ENCODE assay signal across 1 cellular context in the genomic region with DNA sequence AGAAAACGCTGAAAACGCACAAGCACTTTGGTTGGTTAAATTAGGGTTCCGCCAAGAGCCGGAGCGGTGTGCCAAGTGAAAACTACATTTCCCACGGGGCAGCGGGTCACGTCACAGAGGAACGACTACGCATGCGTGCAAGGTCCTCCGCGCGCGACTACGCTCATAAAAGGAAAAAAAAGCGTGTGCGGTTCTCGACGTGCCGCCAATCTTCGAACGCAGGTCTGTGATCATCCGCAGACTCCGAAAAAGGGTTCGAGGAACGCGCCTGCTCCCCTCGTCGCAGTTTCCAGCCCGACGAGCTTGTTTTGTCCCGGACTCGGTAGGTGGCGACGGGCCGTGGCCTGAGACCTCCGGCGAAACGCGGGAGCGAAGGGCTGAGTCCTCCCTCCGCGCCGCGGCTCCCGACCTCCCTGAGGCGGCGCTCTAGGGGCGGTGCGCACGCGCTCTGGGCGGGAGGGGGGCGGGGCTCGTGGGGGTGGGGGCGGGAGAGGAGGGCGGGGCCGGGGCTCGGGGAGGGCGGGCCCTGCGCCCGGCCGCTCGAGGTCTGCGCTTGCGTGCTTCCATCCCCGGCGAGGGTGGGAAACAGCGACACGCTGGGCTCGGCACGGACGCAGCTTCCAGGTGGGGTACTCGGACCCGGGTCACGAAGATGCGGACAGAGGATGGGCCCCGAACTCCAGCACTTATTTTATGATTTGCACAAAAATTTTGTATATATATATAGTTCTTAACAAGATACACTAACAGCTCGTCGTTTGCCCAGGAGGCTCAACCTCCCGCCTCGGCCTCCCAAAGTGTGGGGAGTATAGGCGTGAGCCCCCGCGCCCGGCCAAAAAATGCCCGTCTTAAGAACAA.
TF ChIP-seq lines count a peak whose summit lies in the region.

SGF29 (plus strand) TSS at position 145 of the 858 bp plus-strand sequence. CDS start 27,150 bp downstream, outside the sequence.

TF ChIP-seq in HepG2, 621 proteins besides CTCF, POLR2A, EP300 and RAD21 (continued from another document and continues in another):
- TF ChIP-seq, protein P1, sequence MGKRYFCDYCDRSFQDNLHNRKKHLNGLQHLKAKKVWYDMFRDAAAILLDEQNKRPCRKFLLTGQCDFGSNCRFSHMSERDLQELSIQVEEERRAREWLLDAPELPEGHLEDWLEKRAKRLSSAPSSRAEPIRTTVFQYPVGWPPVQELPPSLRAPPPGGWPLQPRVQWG (CRISPR knock-in tag; IDR thresholded peaks at IDR 0.05; ENCODE audit: borderline replicate concordance, low read depth) = no peak
- TF ChIP-seq, protein P2, sequence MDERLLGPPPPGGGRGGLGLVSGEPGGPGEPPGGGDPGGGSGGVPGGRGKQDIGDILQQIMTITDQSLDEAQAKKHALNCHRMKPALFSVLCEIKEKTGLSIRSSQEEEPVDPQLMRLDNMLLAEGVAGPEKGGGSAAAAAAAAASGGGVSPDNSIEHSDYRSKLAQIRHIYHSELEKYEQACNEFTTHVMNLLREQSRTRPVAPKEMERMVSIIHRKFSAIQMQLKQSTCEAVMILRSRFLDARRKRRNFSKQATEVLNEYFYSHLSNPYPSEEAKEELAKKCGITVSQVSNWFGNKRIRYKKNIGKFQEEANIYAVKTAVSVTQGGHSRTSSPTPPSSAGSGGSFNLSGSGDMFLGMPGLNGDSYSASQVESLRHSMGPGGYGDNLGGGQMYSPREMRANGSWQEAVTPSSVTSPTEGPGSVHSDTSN (CRISPR knock-in tag; IDR thresholded peaks at IDR 0.05) = no peak
- TF ChIP-seq ZSCAN31 (CRISPR knock-in tag; IDR thresholded peaks at IDR 0.05; ENCODE audit: low read depth) = peak; percentile 89
- peak; percentile 31; the same call in 1 of the 2 replicates for TF ChIP-seq HNF1A (IDR thresholded peaks at IDR 0.05; ENCODE audit: low read depth)
- peak; percentile 85 for TF ChIP-seq HNF1A (CRISPR knock-in tag; IDR thresholded peaks at IDR 0.05; ENCODE audit: borderline replicate concordance)
- TF ChIP-seq NR2C2 (CRISPR knock-in tag; IDR thresholded peaks at IDR 0.05; ENCODE audit: borderline replicate concordance) = peak; percentile 80
- TF ChIP-seq, protein P3, sequence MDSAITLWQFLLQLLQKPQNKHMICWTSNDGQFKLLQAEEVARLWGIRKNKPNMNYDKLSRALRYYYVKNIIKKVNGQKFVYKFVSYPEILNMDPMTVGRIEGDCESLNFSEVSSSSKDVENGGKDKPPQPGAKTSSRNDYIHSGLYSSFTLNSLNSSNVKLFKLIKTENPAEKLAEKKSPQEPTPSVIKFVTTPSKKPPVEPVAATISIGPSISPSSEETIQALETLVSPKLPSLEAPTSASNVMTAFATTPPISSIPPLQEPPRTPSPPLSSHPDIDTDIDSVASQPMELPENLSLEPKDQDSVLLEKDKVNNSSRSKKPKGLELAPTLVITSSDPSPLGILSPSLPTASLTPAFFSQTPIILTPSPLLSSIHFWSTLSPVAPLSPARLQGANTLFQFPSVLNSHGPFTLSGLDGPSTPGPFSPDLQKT (CRISPR knock-in tag; IDR thresholded peaks at IDR 0.05; ENCODE audit: borderline replicate concordance) = no peak
- no peak; the same call in 1 of the 2 replicates for TF ChIP-seq DNMT3B (CRISPR knock-in tag; conservative IDR thresholded peaks at IDR 0.05)
- peak; percentile 97 for TF ChIP-seq ZNF572 (CRISPR knock-in tag; IDR thresholded peaks at IDR 0.05)
- no peak for TF ChIP-seq GABPA (IDR thresholded peaks at IDR 0.05; ENCODE audit: low read depth, low read length)
- peak; percentile 65 for TF ChIP-seq GABPA (CRISPR knock-in tag; IDR thresholded peaks at IDR 0.05; ENCODE audit: low read depth)
- peak; percentile 99 for TF ChIP-seq DMAP1 (CRISPR knock-in tag; IDR thresholded peaks at IDR 0.05)
- TF ChIP-seq ZBTB21 (CRISPR knock-in tag; IDR thresholded peaks at IDR 0.05) = no peak; the same call in 1 of the 2 replicates
- no peak for TF ChIP-seq LCORL (IDR thresholded peaks at IDR 0.05)
- TF ChIP-seq LCORL (CRISPR knock-in tag; IDR thresholded peaks at IDR 0.05) = peak; percentile 62; the same call in 1 of the 2 replicates
- peak; percentile 97 for TF ChIP-seq ZNF784 (CRISPR knock-in tag; IDR thresholded peaks at IDR 0.05; ENCODE audit: borderline replicate concordance)
- TF ChIP-seq MED13 (CRISPR knock-in tag; IDR thresholded peaks at IDR 0.05) = peak; percentile 20; the same call in 1 of the 2 replicates
- TF ChIP-seq FOXM1 (CRISPR knock-in tag; IDR thresholded peaks at IDR 0.05) = no peak
- TF ChIP-seq ZNF235 (CRISPR knock-in tag; IDR thresholded peaks at IDR 0.05; ENCODE audit: borderline replicate concordance) = peak; percentile 77; the same call in 1 of the 2 replicates
- TF ChIP-seq RFXANK (CRISPR knock-in tag; IDR thresholded peaks at IDR 0.05) = no peak
- peak; percentile 91 for TF ChIP-seq ZBTB20 (CRISPR knock-in tag; IDR thresholded peaks at IDR 0.05; ENCODE audit: borderline replicate concordance, low read depth)
- TF ChIP-seq, protein P4, sequence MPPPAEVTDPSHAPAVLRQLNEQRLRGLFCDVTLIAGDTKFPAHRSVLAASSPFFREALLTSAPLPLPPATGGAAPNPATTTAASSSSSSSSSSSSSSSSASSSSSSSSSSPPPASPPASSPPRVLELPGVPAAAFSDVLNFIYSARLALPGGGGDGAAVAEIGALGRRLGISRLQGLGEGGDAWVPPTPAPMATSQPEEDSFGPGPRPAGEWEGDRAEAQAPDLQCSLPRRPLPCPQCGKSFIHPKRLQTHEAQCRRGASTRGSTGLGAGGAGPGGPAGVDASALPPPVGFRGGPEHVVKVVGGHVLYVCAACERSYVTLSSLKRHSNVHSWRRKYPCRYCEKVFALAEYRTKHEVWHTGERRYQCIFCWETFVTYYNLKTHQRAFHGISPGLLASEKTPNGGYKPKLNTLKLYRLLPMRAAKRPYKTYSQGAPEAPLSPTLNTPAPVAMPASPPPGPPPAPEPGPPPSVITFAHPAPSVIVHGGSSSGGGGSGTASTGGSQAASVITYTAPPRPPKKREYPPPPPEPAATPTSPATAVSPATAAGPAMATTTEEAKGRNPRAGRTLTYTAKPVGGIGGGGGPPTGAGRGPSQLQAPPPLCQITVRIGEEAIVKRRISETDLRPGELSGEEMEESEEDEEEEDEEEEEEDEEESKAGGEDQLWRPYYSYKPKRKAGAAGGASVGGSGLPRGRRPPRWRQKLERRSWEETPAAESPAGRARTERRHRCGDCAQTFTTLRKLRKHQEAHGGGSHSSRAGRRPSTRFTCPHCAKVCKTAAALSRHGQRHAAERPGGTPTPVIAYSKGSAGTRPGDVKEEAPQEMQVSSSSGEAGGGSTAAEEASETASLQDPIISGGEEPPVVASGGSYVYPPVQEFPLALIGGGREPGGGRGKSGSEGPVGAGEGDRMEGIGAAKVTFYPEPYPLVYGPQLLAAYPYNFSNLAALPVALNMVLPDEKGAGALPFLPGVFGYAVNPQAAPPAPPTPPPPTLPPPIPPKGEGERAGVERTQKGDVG (CRISPR knock-in tag; IDR thresholded peaks at IDR 0.05; ENCODE audit: borderline replicate concordance) = 0 out of 2 replicates have a peak, but pooled peaks have one; percentile 75
- TF ChIP-seq ERF (CRISPR knock-in tag; IDR thresholded peaks at IDR 0.05) = peak; percentile 95
- peak; percentile 33; the same call in 1 of the 2 replicates for TF ChIP-seq HOXD1 (CRISPR knock-in tag; IDR thresholded peaks at IDR 0.05)
- peak; percentile 49; the same call in 1 of the 2 replicates for TF ChIP-seq IRF9 (CRISPR knock-in tag; IDR thresholded peaks at IDR 0.05; ENCODE audit: borderline replicate concordance)
- TF ChIP-seq, protein P5, sequence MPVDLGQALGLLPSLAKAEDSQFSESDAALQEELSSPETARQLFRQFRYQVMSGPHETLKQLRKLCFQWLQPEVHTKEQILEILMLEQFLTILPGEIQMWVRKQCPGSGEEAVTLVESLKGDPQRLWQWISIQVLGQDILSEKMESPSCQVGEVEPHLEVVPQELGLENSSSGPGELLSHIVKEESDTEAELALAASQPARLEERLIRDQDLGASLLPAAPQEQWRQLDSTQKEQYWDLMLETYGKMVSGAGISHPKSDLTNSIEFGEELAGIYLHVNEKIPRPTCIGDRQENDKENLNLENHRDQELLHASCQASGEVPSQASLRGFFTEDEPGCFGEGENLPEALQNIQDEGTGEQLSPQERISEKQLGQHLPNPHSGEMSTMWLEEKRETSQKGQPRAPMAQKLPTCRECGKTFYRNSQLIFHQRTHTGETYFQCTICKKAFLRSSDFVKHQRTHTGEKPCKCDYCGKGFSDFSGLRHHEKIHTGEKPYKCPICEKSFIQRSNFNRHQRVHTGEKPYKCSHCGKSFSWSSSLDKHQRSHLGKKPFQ (CRISPR knock-in tag; IDR thresholded peaks at IDR 0.05; ENCODE audit: insufficient replicate concordance) = no peak
- TF ChIP-seq GTF3A (CRISPR knock-in tag; conservative IDR thresholded peaks at IDR 0.05) = 0 out of 2 replicates have a peak, but pooled peaks have one; percentile 34
- no peak for TF ChIP-seq TCF7 (IDR thresholded peaks at IDR 0.05; ENCODE audit: low read depth)
- TF ChIP-seq TCF12 (IDR thresholded peaks at IDR 0.05) = no peak
- peak; percentile 25; the same call in 1 of the 2 replicates for TF ChIP-seq TCF12 (CRISPR knock-in tag; IDR thresholded peaks at IDR 0.05)
- no peak for TF ChIP-seq ZNF207 (IDR thresholded peaks at IDR 0.05; ENCODE audit: borderline replicate concordance)
- peak; percentile 84; the same call in 1 of the 2 replicates for TF ChIP-seq GZF1 (CRISPR knock-in tag; IDR thresholded peaks at IDR 0.05)
- TF ChIP-seq KMT2B (CRISPR knock-in tag; IDR thresholded peaks at IDR 0.05) = peak; percentile 91; the same call in 1 of the 2 replicates
- no peak; the same call in 1 of the 2 replicates for TF ChIP-seq SALL2 (CRISPR knock-in tag; IDR thresholded peaks at IDR 0.05)
- 0 out of 2 replicates have a peak, but pooled peaks have one; percentile 38 for TF ChIP-seq ONECUT2 (CRISPR knock-in tag; IDR thresholded peaks at IDR 0.05)
- no peak for TF ChIP-seq ARID3A (IDR thresholded peaks at IDR 0.05; ENCODE audit: low read depth, low read length)
- peak; percentile 93 for TF ChIP-seq TARDBP (CRISPR knock-in tag; IDR thresholded peaks at IDR 0.05)
- peak; percentile 98 for TF ChIP-seq THAP11 (CRISPR knock-in tag; IDR thresholded peaks at IDR 0.05)
- 0 out of 2 replicates have a peak, but pooled peaks have one; percentile 94 for TF ChIP-seq PAX8 (CRISPR knock-in tag; IDR thresholded peaks at IDR 0.05; ENCODE audit: borderline replicate concordance)
- TF ChIP-seq ZNF101 (CRISPR knock-in tag; IDR thresholded peaks at IDR 0.05; ENCODE audit: borderline replicate concordance, low read depth) = no peak
- no peak for TF ChIP-seq JDP2 (CRISPR knock-in tag; IDR thresholded peaks at IDR 0.05; ENCODE audit: borderline replicate concordance)
- TF ChIP-seq ZNF597 (CRISPR knock-in tag; IDR thresholded peaks at IDR 0.05) = no peak
